In genomic region chr12:99619389-99620158, GRCh38 we compare ENCODE assay signal across 9 cellular contexts. TPM values are rescaled to one million over a fixed set of nuclear protein-coding genes. Genes with fewer than 3 reads are reported as not detected.
DNase-seq lines count a peak whose midpoint lies in the region; ATAC-seq, FAIRE-seq and TF ChIP-seq lines count a peak whose summit lies in the region.
"Had no signal": no experiment of that assay in that cellular context is flagged by ENCODE, and none has a peak within 500 bp of the region (broad histone marks: within the 10 kb centered on the region; RNA-seq: fewer than 3 reads in every experiment).

No MANE protein-coding gene starts in this region.

- no peak for FAIRE-seq in GM12878 (lab: Jason Lieb, UNC)

- peaks cover 30% of the 10 kb centered on the region for H3K9me3 Mint-ChIP-seq in neural crest cell
- H3K9me3 Mint-ChIP-seq in stimulated activated memory B cell treated with anti-CD40 and anti-IgM and Interleukin-4, amounts not matched to agents 10 μg/mL and 1 μg/mL and 100 μg/mL, for 72 hours = peaks cover 11% of the 10 kb centered on the region

- SMC1A ChIA-PET in GM12878 (lab: Charles Lee; ENCODE audit: uncharacterized antibody, unreplicated experiment) = interaction anchor here (0.6 to 2.7 kb wide), 11 partner anchors 9 to 996 kb away, joined by 3 to 38 read pairs (median 4); no protein-coding TSS in a partner anchor

- no TSS peak for BruUV-seq in GM12878 (replicated peaks; lab: Mats Ljungman, UMichigan)

- no peak overlapping the region for H2AFZ ChIP-seq in GM12878 (ENCODE audit: control insufficient read depth, low read depth, low read length)

- H3K9ac ChIP-seq in GM12878 (ENCODE audit: control insufficient read depth, insufficient read depth, low read length) = no peak overlapping the region

- no peaks in the 10 kb centered on the region for H4K20me1 ChIP-seq in GM12878 (ENCODE audit: control insufficient read depth, insufficient read depth)

- in situ Hi-C loops in GM12878 (cut with MboI) = loop anchor here (25.0 kb wide), 1 partner anchor 232 kb away; no protein-coding TSS in a partner anchor

- no peaks in the 10 kb centered on the region for H3K4me1 ChIP-seq in heart right ventricle
- no peaks in the 10 kb centered on the region for H3K4me1 ChIP-seq in GM12878 (ENCODE audit: control insufficient read depth, insufficient read depth, low read length)

- ATAC-seq in heart right ventricle = no peak
- ATAC-seq in Right ventricle myocardium inferior = no peak
- ATAC-seq in GM12878 = peak; percentile 97
- ATAC-seq in stimulated activated memory B cell treated with anti-CD40 and anti-IgM and Interleukin-4, amounts not matched to agents 10 μg/mL and 1 μg/mL and 100 μg/mL, for 72 hours = no peak

- no peak for TF ChIP-seq POLR2A in GM12878 (IDR thresholded peaks at IDR 0.05; ENCODE audit: low read depth, low read length)

- CTCF ChIA-PET in GM12878 (lab: Yijun Ruan, JAX) = interaction anchor here (0.7 to 6.5 kb wide), 16 partner anchors 8 to 576 kb away, joined by 3 to 102 read pairs (median 5); no protein-coding TSS in a partner anchor

- H3K27ac ChIP-seq in heart right ventricle (no peak overlapping the region), GM12878 (ENCODE audit: control insufficient read depth, insufficient read depth) (no peak overlapping the region)
- H3K27ac ChIP-seq: epithelial cell of prostate had no signal

- TF ChIP-seq CTCF in heart right ventricle (IDR thresholded peaks at IDR 0.05) (peak in 6 of 9 donors; percentile 6 to 54 (median 32)), GM12878 (IDR thresholded peaks at IDR 0.05 in 2 of 3, conservative IDR thresholded peaks at IDR 0.05 in 1 of 3; ENCODE audit: control insufficient read depth in 2 of 3, extremely low read depth in 1 of 3, insufficient read depth in 1 of 3, low read depth in 3 of 3, low read length in 3 of 3) (peak; percentile 67 to 85 (median 82)), neural crest cell (conservative IDR thresholded peaks at IDR 0.05) (peak; percentile 63)

- intact Hi-C loops in heart right ventricle (cut with DNase I) = no loop called here
- intact Hi-C loops in Right ventricle myocardium inferior (cut with DNase I) = no loop called here
- intact Hi-C loops in GM12878 (cut with micrococcal nuclease; ENCODE audit: unreplicated experiment) = loop anchor here (1.0 kb wide), 2 partner anchors 232 to 576 kb away; no protein-coding TSS in a partner anchor

- TF ChIP-seq EP300 in Ishikawa (IDR thresholded peaks at IDR 0.05; ENCODE audit: borderline replicate concordance) = no peak
- TF ChIP-seq EP300 in GM12878 (IDR thresholded peaks at IDR 0.05; ENCODE audit: borderline replicate concordance in 1 of 2, control insufficient read depth in 1 of 2, low read depth in 2 of 2, low read length in 2 of 2) = no peak

- H3K4me1 Mint-ChIP-seq in neural crest cell = no peaks in the 10 kb centered on the region
- H3K4me1 Mint-ChIP-seq in stimulated activated memory B cell treated with anti-CD40 and anti-IgM and Interleukin-4, amounts not matched to agents 10 μg/mL and 1 μg/mL and 100 μg/mL, for 72 hours = no peaks in the 10 kb centered on the region

- H3K9me3 ChIP-seq in heart right ventricle (peaks cover 0 to 80% (median 12%) of the 10 kb centered on the region in 11 donors), GM12878 (replicated peaks; ENCODE audit: control insufficient read depth, insufficient read depth, low read length) (no peaks in the 10 kb centered on the region; the same call in 2 of the 3 replicates)

- WGBS in heart right ventricle, 2 donors = 57 to 60% methylated on average over 7 of the region's 7 CpGs
- WGBS in GM12878 (ENCODE audit: insufficient coverage, insufficient replicate concordance, low lambda C conversion rate, missing lambda C conversion rate) = 15% methylated on average over 7 of the region's 7 CpGs

- peaks cover 19% of the 10 kb centered on the region for H3K36me3 Mint-ChIP-seq in neural crest cell (ENCODE audit: low read depth)
- no peaks in the 10 kb centered on the region for H3K36me3 Mint-ChIP-seq in stimulated activated memory B cell treated with anti-CD40 and anti-IgM and Interleukin-4, amounts not matched to agents 10 μg/mL and 1 μg/mL and 100 μg/mL, for 72 hours

- H3K27me3 ChIP-seq in heart right ventricle (no peaks in the 10 kb centered on the region), GM12878 (replicated peaks in 1 of 2; ENCODE audit: control insufficient read depth in 2 of 2, insufficient read depth in 2 of 2, low read length in 1 of 2) (no peaks in the 10 kb centered on the region)

- no peak overlapping the region for H3K4me2 ChIP-seq in GM12878 (ENCODE audit: control insufficient read depth, insufficient read depth)

- no peaks in the 10 kb centered on the region for H3K36me3 ChIP-seq in heart right ventricle
- no peaks in the 10 kb centered on the region for H3K36me3 ChIP-seq in GM12878 (ENCODE audit: control insufficient read depth in 2 of 2, insufficient read depth in 2 of 2, low read length in 1 of 2)

- RAD21 ChIA-PET in GM12878 (lab: Charles Lee; ENCODE audit: unreplicated experiment) = interaction anchor here (0.7 to 2.8 kb wide), 7 partner anchors 228 to 578 kb away, joined by 3 to 27 read pairs (median 5); no protein-coding TSS in a partner anchor

- no peak overlapping the region for H3K27ac Mint-ChIP-seq in neural crest cell (ENCODE audit: unreplicated experiment)
- no peak overlapping the region for H3K27ac Mint-ChIP-seq in stimulated activated memory B cell treated with anti-CD40 and anti-IgM and Interleukin-4, amounts not matched to agents 10 μg/mL and 1 μg/mL and 100 μg/mL, for 72 hours

- H3K27me3 Mint-ChIP-seq in neural crest cell (ENCODE audit: low read depth) = no peaks in the 10 kb centered on the region
- H3K27me3 Mint-ChIP-seq in stimulated activated memory B cell treated with anti-CD40 and anti-IgM and Interleukin-4, amounts not matched to agents 10 μg/mL and 1 μg/mL and 100 μg/mL, for 72 hours = no peaks in the 10 kb centered on the region

- DNase-seq in heart right ventricle (no peak), Right ventricle myocardium inferior (ENCODE audit: missing footprints) (no peak), H4 (ENCODE audit: low spot score) (peak; percentile 36), GM12878 (ENCODE audit: low read depth, low spot score) (no peak), neural crest cell (ENCODE audit: low read depth, low spot score) (no peak), NCI-H774 (lab: John Stamatoyannopoulos, UW) (no peak)

- POLR2A ChIA-PET in GM12878 (lab: Charles Lee) = no interaction called here

- TF ChIP-seq RAD21 in Ishikawa (IDR thresholded peaks at IDR 0.05; ENCODE audit: low read depth) (peak; percentile 66), GM12878 (IDR thresholded peaks at IDR 0.05; ENCODE audit: insufficient read depth, low read depth, low read length) (peak; percentile 82)

- H3K4me3 ChIP-seq in heart right ventricle = no peak overlapping the region
- H3K4me3 ChIP-seq in GM12878 = no peak overlapping the region

- no peak overlapping the region for H3K4me3 Mint-ChIP-seq in neural crest cell
- H3K4me3 Mint-ChIP-seq in stimulated activated memory B cell treated with anti-CD40 and anti-IgM and Interleukin-4, amounts not matched to agents 10 μg/mL and 1 μg/mL and 100 μg/mL, for 72 hours = no peak overlapping the region

- no peaks in the 10 kb centered on the region for H3K79me2 ChIP-seq in GM12878 (ENCODE audit: control insufficient read depth, insufficient read depth, low read length)

TF ChIP-seq in Ishikawa, 13 proteins besides CTCF, POLR2A, EP300 and RAD21 (continues in another document):
- no peak for TF ChIP-seq TEAD4 (IDR thresholded peaks at IDR 0.05)
- no peak for TF ChIP-seq USF1 (IDR thresholded peaks at IDR 0.05)
- TF ChIP-seq FOXM1 (IDR thresholded peaks at IDR 0.05; ENCODE audit: borderline replicate concordance, low read depth) = no peak
- no peak for TF ChIP-seq YY1 (IDR thresholded peaks at IDR 0.05; ENCODE audit: low read depth)
- TF ChIP-seq TAF1 (IDR thresholded peaks at IDR 0.05; ENCODE audit: low read depth) = no peak

TF ChIP-seq in GM12878, 131 proteins besides CTCF, POLR2A, EP300 and RAD21:
- TF ChIP-seq SMC3 (IDR thresholded peaks at IDR 0.05; ENCODE audit: borderline replicate concordance, low read length) = peak; percentile 69; the same call in 1 of the 2 replicates
- no peak for TF ChIP-seq BACH1 (IDR thresholded peaks at IDR 0.05; ENCODE audit: borderline replicate concordance)
- TF ChIP-seq YY1 (IDR thresholded peaks at IDR 0.05; ENCODE audit: low read depth, low read length) = peak; percentile 30; the same call in 1 of the 2 replicates
TF ChIP-seq in GM12878: peak in this region for 2.

RNA-seq across cellular contexts. Expression of gene GARIN6, which starts 28.0 kb away (rescaled TPM):
- total RNA-seq in heart right ventricle (not detected), Right ventricle myocardium inferior (not detected), GM12878 (2014; rRNA removed) (not detected in 2 replicates), GM12878 (2014; rRNA removed; fragmentation: Illumina TruSeq; extraction: Trizol) (not detected in 2 replicates), GM12878 (2021) (not detected in 2 replicates), neural crest cell (not detected in 2 replicates)
- polyA plus RNA-seq in heart right ventricle (not detected), GM12878 (2011; rRNA removed) (not detected in 2 replicates), GM12878 (2014; fragmentation: Illumina TruSeq; extraction: Trizol) (not detected in 2 replicates), GM12878 (2014; fragmentation: Nextera tagmentation; extraction: Ambion mirVana) (not detected), GM12878 (2014; rRNA removed) (not detected in 2 replicates), GM12878 (2016; fragmentation: Nextera tagmentation; extraction: Ambion mirVana) (not detected)
- not detected in 2 replicates for total RNA-seq in H4 (2014; rRNA removed; shearing (Covaris generic))
- not detected in 2 replicates for total RNA-seq in GM12878 (2013; cell fraction: nucleolus; rRNA removed)
- polyA plus RNA-seq in GM12878 (2011; ENCODE audit: low read depth) = not detected
- not detected in 2 replicates for polyA plus RNA-seq in GM12878 (2011; cell fraction: cytosol; rRNA removed)
- polyA plus RNA-seq in GM12878 (2011; cell fraction: nucleus; rRNA removed) = not detected in 2 replicates
- not detected in 2 replicates for polyA plus RNA-seq in GM12878 (2012)
- polyA minus RNA-seq in GM12878 (2011; rRNA and poly(A)+ RNA removed) = not detected in 2 replicates
- polyA minus RNA-seq in GM12878 (2011; cell fraction: cytosol; rRNA and poly(A)+ RNA removed) = not detected in 2 replicates
- not detected in 2 replicates for polyA minus RNA-seq in GM12878 (2011; cell fraction: nucleus; rRNA and poly(A)+ RNA removed)

Comparison
In these comparisons a context has a peak if more than half of its experiments do, and no peak if none do; other contexts are left out.
1. CTCF ChIP-seq: peak in every context shown above with its lines; median percentile 82 in GM12878; 63 in neural crest cell; 32 in heart right ventricle.